Comparison of ENCODE assay signal across 1 cellular context in the genomic region with DNA sequence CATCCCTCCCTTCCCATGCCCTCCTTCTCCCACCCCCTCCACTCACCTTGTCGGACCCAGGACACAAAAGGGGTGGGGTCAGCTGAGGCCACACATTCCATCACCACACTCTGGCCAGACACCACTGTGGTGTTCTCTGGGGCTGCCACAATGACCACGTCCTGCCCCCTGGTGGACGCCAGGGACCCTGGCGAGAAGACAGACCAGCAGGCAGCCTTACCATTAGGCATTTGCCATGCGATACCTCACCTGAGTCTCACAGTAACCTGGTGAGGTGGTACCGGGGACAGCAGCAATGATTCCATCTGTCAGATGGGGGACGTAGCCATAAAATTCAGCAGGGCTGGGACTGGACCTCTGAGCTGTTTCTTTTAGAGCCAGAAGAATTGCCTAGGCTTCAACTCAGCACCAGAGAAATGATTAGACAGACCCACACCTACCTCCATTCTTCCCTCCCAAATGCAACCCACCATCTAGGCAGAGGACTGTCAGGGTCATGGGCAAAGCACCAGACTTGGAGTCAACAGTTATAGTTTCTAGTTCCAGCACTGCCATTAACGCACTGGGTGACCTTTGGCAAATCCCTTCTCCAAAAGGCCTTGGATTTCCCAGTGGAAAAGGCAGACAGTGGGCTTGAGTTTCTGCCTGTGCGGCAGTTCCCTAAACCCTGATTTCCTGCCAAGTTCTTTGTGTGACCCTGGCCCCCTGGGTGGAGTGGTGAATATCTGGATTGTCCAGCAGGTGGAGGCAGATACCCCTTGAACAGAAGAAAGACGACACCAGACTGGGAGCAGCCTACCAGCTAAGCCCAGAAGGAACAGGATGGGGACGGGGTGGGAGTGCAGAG.
A peak's percentile ranks its signal among the peaks of the same experiment; 100 is the strongest.
TF ChIP-seq lines count a peak whose summit lies in the region.

No MANE protein-coding gene starts in this region.

TF ChIP-seq in HepG2, 621 proteins besides CTCF, POLR2A, EP300 and RAD21 (continued from another document and continues in another):
- TF ChIP-seq, protein P1, sequence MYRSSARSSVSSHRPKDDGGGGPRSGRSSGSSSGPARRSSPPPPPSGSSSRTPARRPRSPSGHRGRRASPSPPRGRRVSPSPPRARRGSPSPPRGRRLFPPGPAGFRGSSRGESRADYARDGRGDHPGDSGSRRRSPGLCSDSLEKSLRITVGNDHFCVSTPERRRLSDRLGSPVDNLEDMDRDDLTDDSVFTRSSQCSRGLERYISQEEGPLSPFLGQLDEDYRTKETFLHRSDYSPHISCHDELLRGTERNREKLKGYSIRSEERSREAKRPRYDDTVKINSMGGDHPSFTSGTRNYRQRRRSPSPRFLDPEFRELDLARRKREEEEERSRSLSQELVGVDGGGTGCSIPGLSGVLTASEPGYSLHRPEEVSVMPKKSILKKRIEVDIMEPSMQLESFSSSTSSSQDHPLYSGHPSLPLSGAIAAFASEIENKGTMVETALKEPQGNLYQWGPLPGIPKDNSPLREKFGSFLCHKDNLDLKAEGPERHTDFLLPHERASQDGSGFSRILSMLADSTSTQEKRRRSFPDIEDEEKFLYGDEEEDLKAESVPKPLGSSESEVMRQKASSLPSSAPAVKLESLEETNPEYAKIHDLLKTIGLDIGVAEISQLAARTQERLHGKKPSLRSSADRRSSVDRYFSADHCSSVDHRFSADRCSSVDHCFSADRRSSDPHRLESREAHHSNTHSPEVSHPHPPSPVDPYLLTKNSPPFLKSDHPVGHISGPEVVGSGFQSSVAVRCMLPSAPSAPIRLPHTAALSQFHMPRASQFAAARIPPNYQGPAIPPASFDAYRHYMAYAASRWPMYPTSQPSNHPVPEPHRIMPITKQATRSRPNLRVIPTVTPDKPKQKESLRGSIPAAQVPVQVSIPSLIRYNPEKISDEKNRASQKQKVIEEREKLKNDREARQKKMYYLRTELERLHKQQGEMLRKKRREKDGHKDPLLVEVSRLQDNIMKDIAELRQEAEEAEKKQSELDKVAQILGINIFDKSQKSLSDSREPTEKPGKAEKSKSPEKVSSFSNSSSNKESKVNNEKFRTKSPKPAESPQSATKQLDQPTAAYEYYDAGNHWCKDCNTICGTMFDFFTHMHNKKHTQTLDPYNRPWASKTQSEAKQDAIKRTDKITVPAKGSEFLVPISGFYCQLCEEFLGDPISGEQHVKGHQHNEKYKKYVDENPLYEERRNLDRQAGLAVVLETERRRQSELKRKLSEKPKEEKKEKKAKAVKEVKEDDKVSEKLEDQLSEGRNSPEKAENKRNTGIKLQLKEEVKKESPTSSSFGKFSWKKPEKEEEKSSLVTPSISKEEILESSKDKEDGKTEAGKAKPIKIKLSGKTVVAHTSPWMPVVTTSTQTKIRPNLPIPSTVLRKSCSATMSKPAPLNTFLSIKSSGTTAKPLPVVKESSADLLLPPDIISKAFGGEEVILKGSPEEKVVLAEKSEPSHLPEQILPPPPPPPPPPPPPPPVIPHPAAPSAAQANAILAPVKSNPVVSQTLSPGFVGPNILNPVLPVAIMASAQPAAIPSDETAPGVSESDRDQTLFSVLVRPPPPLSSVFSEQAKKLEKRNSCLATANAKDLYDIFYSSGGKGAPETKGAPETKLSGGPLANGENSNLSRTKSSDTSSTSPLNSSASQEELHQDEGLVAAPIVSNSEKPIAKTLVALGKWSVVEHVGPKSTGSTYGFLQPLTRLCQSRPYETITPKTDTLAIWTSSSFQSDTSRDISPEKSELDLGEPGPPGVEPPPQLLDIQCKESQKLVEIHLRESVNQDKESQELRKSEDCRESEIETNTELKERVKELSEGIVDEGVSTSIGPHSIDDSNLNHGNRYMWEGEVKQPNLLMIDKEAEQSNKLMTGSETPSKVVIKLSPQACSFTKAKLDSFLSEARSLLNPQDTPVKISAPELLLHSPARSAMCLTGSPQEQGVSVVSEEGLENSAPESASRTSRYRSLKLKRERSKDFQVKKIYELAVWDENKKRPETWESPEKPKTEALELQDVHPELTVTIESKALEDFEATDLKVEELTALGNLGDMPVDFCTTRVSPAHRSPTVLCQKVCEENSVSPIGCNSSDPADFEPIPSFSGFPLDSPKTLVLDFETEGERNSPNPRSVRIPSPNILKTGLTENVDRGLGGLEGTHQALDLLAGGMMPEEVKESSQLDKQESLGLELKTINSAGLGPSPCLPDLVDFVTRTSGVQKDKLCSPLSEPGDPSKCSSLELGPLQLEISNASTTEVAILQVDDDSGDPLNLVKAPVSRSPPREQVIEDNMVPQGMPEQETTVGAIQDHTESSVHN (CRISPR knock-in tag; IDR thresholded peaks at IDR 0.05), result peak; percentile 38; the same call in 1 of the 2 replicates
- TF ChIP-seq, protein P2, sequence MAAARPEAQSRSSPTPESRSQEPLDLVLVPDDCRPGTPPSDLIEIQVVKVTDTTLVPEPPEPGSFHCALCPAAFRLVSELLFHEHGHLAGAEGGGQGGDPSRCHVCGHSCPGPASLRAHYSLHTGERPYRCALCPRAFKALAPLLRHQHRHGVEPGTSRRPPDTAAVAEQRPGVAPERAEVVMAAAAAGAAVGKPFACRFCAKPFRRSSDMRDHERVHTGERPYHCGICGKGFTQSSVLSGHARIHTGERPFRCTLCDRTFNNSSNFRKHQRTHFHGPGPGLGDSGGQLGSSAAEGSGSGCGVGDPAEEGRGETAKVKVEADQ (CRISPR knock-in tag; IDR thresholded peaks at IDR 0.05; ENCODE audit: borderline replicate concordance), result no peak
- TF ChIP-seq HOXD1 (CRISPR knock-in tag; IDR thresholded peaks at IDR 0.05) (no peak), SMC3 (IDR thresholded peaks at IDR 0.05; ENCODE audit: low read length) (peak; percentile 68), PTBP1 (IDR thresholded peaks at IDR 0.05; ENCODE audit: low read depth, low read length, poor library complexity, severe bottlenecking) (no peak), TBP (CRISPR knock-in tag; IDR thresholded peaks at IDR 0.05) (no peak), ZMYM4 (CRISPR knock-in tag; IDR thresholded peaks at IDR 0.05) (0 out of 2 replicates have a peak, but pooled peaks have one; percentile 19), ZNF549 (CRISPR knock-in tag; IDR thresholded peaks at IDR 0.05) (no peak), HMG20B (CRISPR knock-in tag; conservative IDR thresholded peaks at IDR 0.05) (no peak), GABPB1 (CRISPR knock-in tag; IDR thresholded peaks at IDR 0.05) (no peak), ZNF619 (CRISPR knock-in tag; IDR thresholded peaks at IDR 0.05) (peak; percentile 74; the same call in 1 of the 2 replicates), TEAD3 (CRISPR knock-in tag; optimal IDR thresholded peaks at IDR 0.05; ENCODE audit: borderline replicate concordance) (peak; percentile 56), KDM2A (CRISPR knock-in tag; IDR thresholded peaks at IDR 0.05; ENCODE audit: borderline replicate concordance, low read depth) (peak; percentile 14; the same call in 1 of the 2 replicates), ZNF350 (CRISPR knock-in tag; IDR thresholded peaks at IDR 0.05; ENCODE audit: borderline replicate concordance, low read depth) (peak; percentile 71; the same call in 1 of the 2 replicates), HNRNPH1 (optimal IDR thresholded peaks at IDR 0.05; ENCODE audit: low read depth, low read length) (no peak), MAFK (conservative IDR thresholded peaks at IDR 0.05 in 1 of 2, IDR thresholded peaks at IDR 0.05 in 1 of 2; ENCODE audit: low read length in 2 of 2) (0 out of 4 replicates have a peak, but pooled peaks of 1 of the 2 experiments have one; percentile 13), RFXAP (CRISPR knock-in tag; IDR thresholded peaks at IDR 0.05; ENCODE audit: borderline replicate concordance) (no peak), PRMT3 (CRISPR knock-in tag; IDR thresholded peaks at IDR 0.05; ENCODE audit: borderline replicate concordance, low read depth) (no peak), XRCC5 (optimal IDR thresholded peaks at IDR 0.05; ENCODE audit: low read length) (peak; percentile 34), ZNF296 (CRISPR knock-in tag; conservative IDR thresholded peaks at IDR 0.05) (no peak), NFIB (CRISPR knock-in tag; IDR thresholded peaks at IDR 0.05; ENCODE audit: borderline replicate concordance) (0 out of 2 replicates have a peak, but pooled peaks have one; percentile 44), HOXA5 (CRISPR knock-in tag; IDR thresholded peaks at IDR 0.05) (no peak), ZBTB38 (CRISPR knock-in tag; IDR thresholded peaks at IDR 0.05) (no peak), RFXANK (CRISPR knock-in tag; IDR thresholded peaks at IDR 0.05) (no peak), NCOA2 (CRISPR knock-in tag; IDR thresholded peaks at IDR 0.05) (no peak), NONO (IDR thresholded peaks at IDR 0.05) (no peak), NONO (CRISPR knock-in tag; conservative IDR thresholded peaks at IDR 0.05) (peak; percentile 46; the same call in 1 of the 2 replicates)
- TF ChIP-seq, protein P3, sequence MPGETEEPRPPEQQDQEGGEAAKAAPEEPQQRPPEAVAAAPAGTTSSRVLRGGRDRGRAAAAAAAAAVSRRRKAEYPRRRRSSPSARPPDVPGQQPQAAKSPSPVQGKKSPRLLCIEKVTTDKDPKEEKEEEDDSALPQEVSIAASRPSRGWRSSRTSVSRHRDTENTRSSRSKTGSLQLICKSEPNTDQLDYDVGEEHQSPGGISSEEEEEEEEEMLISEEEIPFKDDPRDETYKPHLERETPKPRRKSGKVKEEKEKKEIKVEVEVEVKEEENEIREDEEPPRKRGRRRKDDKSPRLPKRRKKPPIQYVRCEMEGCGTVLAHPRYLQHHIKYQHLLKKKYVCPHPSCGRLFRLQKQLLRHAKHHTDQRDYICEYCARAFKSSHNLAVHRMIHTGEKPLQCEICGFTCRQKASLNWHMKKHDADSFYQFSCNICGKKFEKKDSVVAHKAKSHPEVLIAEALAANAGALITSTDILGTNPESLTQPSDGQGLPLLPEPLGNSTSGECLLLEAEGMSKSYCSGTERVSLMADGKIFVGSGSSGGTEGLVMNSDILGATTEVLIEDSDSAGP (CRISPR knock-in tag; IDR thresholded peaks at IDR 0.05; ENCODE audit: borderline replicate concordance), result no peak; the same call in 1 of the 2 replicates
- TF ChIP-seq, protein P4, sequence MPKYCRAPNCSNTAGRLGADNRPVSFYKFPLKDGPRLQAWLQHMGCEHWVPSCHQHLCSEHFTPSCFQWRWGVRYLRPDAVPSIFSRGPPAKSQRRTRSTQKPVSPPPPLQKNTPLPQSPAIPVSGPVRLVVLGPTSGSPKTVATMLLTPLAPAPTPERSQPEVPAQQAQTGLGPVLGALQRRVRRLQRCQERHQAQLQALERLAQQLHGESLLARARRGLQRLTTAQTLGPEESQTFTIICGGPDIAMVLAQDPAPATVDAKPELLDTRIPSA (CRISPR knock-in tag; IDR thresholded peaks at IDR 0.05; ENCODE audit: borderline replicate concordance), result no peak
- TF ChIP-seq, protein P5, sequence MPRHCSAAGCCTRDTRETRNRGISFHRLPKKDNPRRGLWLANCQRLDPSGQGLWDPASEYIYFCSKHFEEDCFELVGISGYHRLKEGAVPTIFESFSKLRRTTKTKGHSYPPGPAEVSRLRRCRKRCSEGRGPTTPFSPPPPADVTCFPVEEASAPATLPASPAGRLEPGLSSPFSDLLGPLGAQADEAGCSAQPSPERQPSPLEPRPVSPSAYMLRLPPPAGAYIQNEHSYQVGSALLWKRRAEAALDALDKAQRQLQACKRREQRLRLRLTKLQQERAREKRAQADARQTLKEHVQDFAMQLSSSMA (CRISPR knock-in tag; IDR thresholded peaks at IDR 0.05), result no peak
- TF ChIP-seq, protein P6, sequence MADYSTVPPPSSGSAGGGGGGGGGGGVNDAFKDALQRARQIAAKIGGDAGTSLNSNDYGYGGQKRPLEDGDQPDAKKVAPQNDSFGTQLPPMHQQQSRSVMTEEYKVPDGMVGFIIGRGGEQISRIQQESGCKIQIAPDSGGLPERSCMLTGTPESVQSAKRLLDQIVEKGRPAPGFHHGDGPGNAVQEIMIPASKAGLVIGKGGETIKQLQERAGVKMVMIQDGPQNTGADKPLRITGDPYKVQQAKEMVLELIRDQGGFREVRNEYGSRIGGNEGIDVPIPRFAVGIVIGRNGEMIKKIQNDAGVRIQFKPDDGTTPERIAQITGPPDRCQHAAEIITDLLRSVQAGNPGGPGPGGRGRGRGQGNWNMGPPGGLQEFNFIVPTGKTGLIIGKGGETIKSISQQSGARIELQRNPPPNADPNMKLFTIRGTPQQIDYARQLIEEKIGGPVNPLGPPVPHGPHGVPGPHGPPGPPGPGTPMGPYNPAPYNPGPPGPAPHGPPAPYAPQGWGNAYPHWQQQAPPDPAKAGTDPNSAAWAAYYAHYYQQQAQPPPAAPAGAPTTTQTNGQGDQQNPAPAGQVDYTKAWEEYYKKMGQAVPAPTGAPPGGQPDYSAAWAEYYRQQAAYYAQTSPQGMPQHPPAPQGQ (CRISPR knock-in tag; IDR thresholded peaks at IDR 0.05; ENCODE audit: borderline replicate concordance), result no peak
- TF ChIP-seq, protein P7, sequence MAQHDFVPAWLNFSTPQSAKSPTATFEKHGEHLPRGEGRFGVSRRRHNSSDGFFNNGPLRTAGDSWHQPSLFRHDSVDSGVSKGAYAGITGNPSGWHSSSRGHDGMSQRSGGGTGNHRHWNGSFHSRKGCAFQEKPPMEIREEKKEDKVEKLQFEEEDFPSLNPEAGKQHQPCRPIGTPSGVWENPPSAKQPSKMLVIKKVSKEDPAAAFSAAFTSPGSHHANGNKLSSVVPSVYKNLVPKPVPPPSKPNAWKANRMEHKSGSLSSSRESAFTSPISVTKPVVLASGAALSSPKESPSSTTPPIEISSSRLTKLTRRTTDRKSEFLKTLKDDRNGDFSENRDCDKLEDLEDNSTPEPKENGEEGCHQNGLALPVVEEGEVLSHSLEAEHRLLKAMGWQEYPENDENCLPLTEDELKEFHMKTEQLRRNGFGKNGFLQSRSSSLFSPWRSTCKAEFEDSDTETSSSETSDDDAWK (CRISPR knock-in tag; IDR thresholded peaks at IDR 0.05), result no peak
- TF ChIP-seq, protein P8, sequence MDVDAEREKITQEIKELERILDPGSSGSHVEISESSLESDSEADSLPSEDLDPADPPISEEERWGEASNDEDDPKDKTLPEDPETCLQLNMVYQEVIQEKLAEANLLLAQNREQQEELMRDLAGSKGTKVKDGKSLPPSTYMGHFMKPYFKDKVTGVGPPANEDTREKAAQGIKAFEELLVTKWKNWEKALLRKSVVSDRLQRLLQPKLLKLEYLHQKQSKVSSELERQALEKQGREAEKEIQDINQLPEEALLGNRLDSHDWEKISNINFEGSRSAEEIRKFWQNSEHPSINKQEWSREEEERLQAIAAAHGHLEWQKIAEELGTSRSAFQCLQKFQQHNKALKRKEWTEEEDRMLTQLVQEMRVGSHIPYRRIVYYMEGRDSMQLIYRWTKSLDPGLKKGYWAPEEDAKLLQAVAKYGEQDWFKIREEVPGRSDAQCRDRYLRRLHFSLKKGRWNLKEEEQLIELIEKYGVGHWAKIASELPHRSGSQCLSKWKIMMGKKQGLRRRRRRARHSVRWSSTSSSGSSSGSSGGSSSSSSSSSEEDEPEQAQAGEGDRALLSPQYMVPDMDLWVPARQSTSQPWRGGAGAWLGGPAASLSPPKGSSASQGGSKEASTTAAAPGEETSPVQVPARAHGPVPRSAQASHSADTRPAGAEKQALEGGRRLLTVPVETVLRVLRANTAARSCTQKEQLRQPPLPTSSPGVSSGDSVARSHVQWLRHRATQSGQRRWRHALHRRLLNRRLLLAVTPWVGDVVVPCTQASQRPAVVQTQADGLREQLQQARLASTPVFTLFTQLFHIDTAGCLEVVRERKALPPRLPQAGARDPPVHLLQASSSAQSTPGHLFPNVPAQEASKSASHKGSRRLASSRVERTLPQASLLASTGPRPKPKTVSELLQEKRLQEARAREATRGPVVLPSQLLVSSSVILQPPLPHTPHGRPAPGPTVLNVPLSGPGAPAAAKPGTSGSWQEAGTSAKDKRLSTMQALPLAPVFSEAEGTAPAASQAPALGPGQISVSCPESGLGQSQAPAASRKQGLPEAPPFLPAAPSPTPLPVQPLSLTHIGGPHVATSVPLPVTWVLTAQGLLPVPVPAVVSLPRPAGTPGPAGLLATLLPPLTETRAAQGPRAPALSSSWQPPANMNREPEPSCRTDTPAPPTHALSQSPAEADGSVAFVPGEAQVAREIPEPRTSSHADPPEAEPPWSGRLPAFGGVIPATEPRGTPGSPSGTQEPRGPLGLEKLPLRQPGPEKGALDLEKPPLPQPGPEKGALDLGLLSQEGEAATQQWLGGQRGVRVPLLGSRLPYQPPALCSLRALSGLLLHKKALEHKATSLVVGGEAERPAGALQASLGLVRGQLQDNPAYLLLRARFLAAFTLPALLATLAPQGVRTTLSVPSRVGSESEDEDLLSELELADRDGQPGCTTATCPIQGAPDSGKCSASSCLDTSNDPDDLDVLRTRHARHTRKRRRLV (CRISPR knock-in tag; IDR thresholded peaks at IDR 0.05), result no peak
